In genomic region chr2:11581129-11581796, GRCh38 we compare ENCODE assay signal across 23 cellular contexts.
"Had no signal": no experiment of that assay in that cellular context is flagged by ENCODE, and none has a peak within 500 bp of the region (broad histone marks: within the 10 kb centered on the region; RNA-seq: fewer than 3 reads in every experiment).

No MANE protein-coding gene starts in this region.

- H3K4me3 Mint-ChIP-seq: activated B cell treated with CpG ODN at 0.5 μM for 24 hours; activated CD4-positive, alpha-beta memory T cell treated with anti-CD3 and anti-CD28 coated beads, Interleukin-2, amount 10 ng/mL, durations not matched to agents 7 days and 5 days; activated CD8-positive, alpha-beta memory T cell treated with anti-CD3 and anti-CD28 coated beads, Interleukin-2, amount 10 ng/mL, durations not matched to agents 7 days and 5 days; activated naive CD8-positive, alpha-beta T cell treated with anti-CD3 and anti-CD28 coated beads, Interleukin-2, amount 50 U/mL, for 24 hours; brain; nephron; T-helper 2 cell treated with Interferon-gamma antibody and Interleukin-4, amounts not matched to agents 5 μg/mL and 100 μg/mL, for 36 hours had no signal

- H3K27ac ChIP-seq: heart left ventricle, thoracic aorta had no signal

- H3K9me3 ChIP-seq: heart left ventricle, stomach, thoracic aorta, upper lobe of left lung had no signal

- H3K27ac Mint-ChIP-seq: activated B cell treated with CpG ODN at 0.5 μM for 24 hours; activated CD4-positive, alpha-beta memory T cell treated with anti-CD3 and anti-CD28 coated beads, Interleukin-2, amount 10 ng/mL, durations not matched to agents 7 days and 5 days; activated CD8-positive, alpha-beta memory T cell treated with anti-CD3 and anti-CD28 coated beads, Interleukin-2, amount 10 ng/mL, durations not matched to agents 7 days and 5 days; activated naive CD8-positive, alpha-beta T cell treated with anti-CD3 and anti-CD28 coated beads, Interleukin-2, amount 50 U/mL, for 24 hours; activated T-helper 2 cell treated with anti-CD3 and anti-CD28 coated beads, Interferon-gamma antibody, Interleukin-2, Interleukin-4, amounts not matched to agents 10 μg/mL and 5 μg/mL and 100 μg/mL, durations not matched to agents 14 hours and 24 hours and 36 hours; nephron; T-helper 2 cell treated with Interferon-gamma antibody and Interleukin-4, amounts not matched to agents 5 μg/mL and 100 μg/mL, for 36 hours had no signal

- H3K36me3 Mint-ChIP-seq: activated CD8-positive, alpha-beta memory T cell treated with anti-CD3 and anti-CD28 coated beads, Interleukin-2, amount 10 ng/mL, durations not matched to agents 7 days and 5 days had no signal

- DNase-seq: activated B cell treated with CpG ODN at 0.5 μM for 24 hours; activated CD4-positive, alpha-beta memory T cell treated with anti-CD3 and anti-CD28 coated beads, Interleukin-2, amount 10 ng/mL, durations not matched to agents 7 days and 5 days; activated CD4-positive, alpha-beta T cell treated with anti-CD3 and anti-CD28 coated beads for 4 hours; activated CD8-positive, alpha-beta memory T cell treated with anti-CD3 and anti-CD28 coated beads, Interleukin-2, amount 10 ng/mL, durations not matched to agents 7 days and 5 days; activated naive CD4-positive, alpha-beta T cell treated with Interleukin-2 at 50 U/mL for 16 hours; activated naive CD8-positive, alpha-beta T cell treated with anti-CD3 and anti-CD28 coated beads, Interleukin-2, amount 50 U/mL, for 24 hours; anterior cingulate cortex; central memory CD4-positive, alpha-beta T cell; dorsolateral prefrontal cortex; foreskin melanocyte; kidney; midbrain; occipital lobe; stimulated activated CD4-positive, alpha-beta T cell treated with anti-CD3 and anti-CD28 coated beads, Interleukin-2, amount 100 ng/mL, for 48 hours; stomach; upper lobe of left lung had no signal

- H3K4me3 ChIP-seq: dorsolateral prefrontal cortex, heart left ventricle, lung, stomach, thoracic aorta, upper lobe of left lung had no signal

- ATAC-seq: activated CD8-positive, alpha-beta memory T cell treated with anti-CD3 and anti-CD28 coated beads, Interleukin-2, amount 10 ng/mL, durations not matched to agents 7 days and 5 days; activated naive CD8-positive, alpha-beta T cell treated with anti-CD3 and anti-CD28 coated beads, Interleukin-2, amount 50 U/mL, for 24 hours; heart left ventricle had no signal

- H3K27me3 ChIP-seq: dorsolateral prefrontal cortex, heart left ventricle, stomach, upper lobe of left lung had no signal

- H3K4me1 Mint-ChIP-seq: activated B cell treated with CpG ODN at 0.5 μM for 24 hours had no signal

- H3K9me3 Mint-ChIP-seq: activated B cell treated with CpG ODN at 0.5 μM for 24 hours; activated CD4-positive, alpha-beta memory T cell treated with anti-CD3 and anti-CD28 coated beads, Interleukin-2, amount 10 ng/mL, durations not matched to agents 7 days and 5 days; activated naive CD8-positive, alpha-beta T cell treated with anti-CD3 and anti-CD28 coated beads, Interleukin-2, amount 50 U/mL, for 24 hours; activated T-helper 2 cell treated with anti-CD3 and anti-CD28 coated beads, Interferon-gamma antibody, Interleukin-2, Interleukin-4, amounts not matched to agents 10 μg/mL and 5 μg/mL and 100 μg/mL, durations not matched to agents 14 hours and 24 hours and 36 hours; brain; nephron; T-helper 2 cell treated with Interferon-gamma antibody and Interleukin-4, amounts not matched to agents 5 μg/mL and 100 μg/mL, for 36 hours had no signal

- H3K27me3 Mint-ChIP-seq: brain had no signal

- H3K36me3 ChIP-seq: stomach, thoracic aorta, upper lobe of left lung had no signal
